Comparison of ENCODE assay signal across 18 cellular contexts in the genomic region with DNA sequence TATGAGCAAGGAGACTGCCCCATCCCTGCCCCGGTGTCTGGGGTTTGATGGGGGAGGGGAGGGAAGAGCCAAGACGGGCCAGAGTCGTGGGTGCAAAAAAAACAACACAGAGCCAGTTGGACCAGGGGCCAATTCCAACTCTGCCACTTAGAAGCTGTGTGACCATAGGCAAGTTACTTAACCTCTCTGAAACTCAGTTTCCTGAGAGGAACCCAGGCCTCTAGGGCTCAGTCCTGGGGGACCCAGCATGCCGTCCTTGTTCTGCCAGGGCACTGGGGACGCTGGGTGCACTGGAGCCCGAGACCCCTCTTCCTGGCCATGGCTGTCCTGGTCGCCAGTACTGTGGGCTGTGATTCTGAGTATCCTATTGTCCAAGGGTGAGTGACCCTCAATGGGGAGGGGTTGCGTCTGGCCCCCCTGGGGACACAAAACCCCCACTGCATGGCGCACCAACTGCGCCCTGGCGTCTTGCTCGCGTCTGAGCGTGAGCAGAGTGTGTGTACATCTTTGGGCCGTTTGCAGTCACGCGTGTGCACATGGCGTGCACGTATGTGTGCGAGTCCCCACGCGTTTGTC. TPM values are rescaled to one million over a fixed set of nuclear protein-coding genes. Genes with fewer than 3 reads are reported as not detected.
A peak's percentile ranks its signal among the peaks of the same experiment; 100 is the strongest.
DNase-seq lines count a peak whose midpoint lies in the region; ATAC-seq and TF ChIP-seq lines count a peak whose summit lies in the region.
"Had no signal": no experiment of that assay in that cellular context is flagged by ENCODE, and none has a peak within 500 bp of the region (broad histone marks: within the 10 kb centered on the region; RNA-seq: fewer than 3 reads in every experiment).

No MANE protein-coding gene starts in this region.

- DNase-seq in GM23338 (ENCODE audit: low spot score) (no peak), WTC11 (ENCODE audit: low spot score) (no peak), trophoblast cell (no peak), kidney glomerular epithelial cell (lab: John Stamatoyannopoulos, UW) (no peak), GM10248 (ENCODE audit: extremely low spot score) (no peak), osteocyte (ENCODE audit: extremely low spot score, unreplicated experiment) (no peak), NOMO-1 treated with DMSO at 0.1 percent for 48 hours (lab: John Stamatoyannopoulos, UW; ENCODE audit: unreplicated experiment) (no peak)
- DNase-seq: activated CD4-positive, alpha-beta T cell treated with anti-CD3 and anti-CD28 coated beads, Interleukin-2, amount 50 U/mL, for 1 hour; cortex of kidney; erythroblast; GOT3; NCI-H1092 had no signal

- H3K9me2 ChIP-seq in GM23338 (ENCODE audit: insufficient read depth) = no peaks in the 10 kb centered on the region

- H3K4me3 ChIP-seq in GM23338 (peak overlapping the region; percentile 75), iPS-18c (ENCODE audit: insufficient read depth, low read depth, low read length) (peak overlapping the region; percentile 46), trophoblast cell (ENCODE audit: low read depth, low read length) (peak overlapping the region; percentile 27)
- H3K4me3 ChIP-seq: SK-N-MC, smooth muscle cell had no signal

- H4K91ac ChIP-seq in trophoblast cell (ENCODE audit: low read depth, low read length) = no peak overlapping the region

- ATAC-seq in GM23338 (no peak; the same call in 2 of the 3 replicates), WTC11 (no peak)

- H3K9me3 ChIP-seq in iPS-18c (ENCODE audit: control insufficient read depth, insufficient read depth, low read length) = peaks cover 2% of the 10 kb centered on the region
- peaks cover 5% of the 10 kb centered on the region for H3K9me3 ChIP-seq in trophoblast cell (ENCODE audit: insufficient read depth, low read depth, low read length)

- H2BK120ac ChIP-seq in trophoblast cell (ENCODE audit: insufficient read depth, low read length, poor library complexity) = no peak overlapping the region

- H3K4me2 ChIP-seq in GM23338 = peak overlapping the region; percentile 91
- H3K4me2 ChIP-seq in trophoblast cell (ENCODE audit: low read length) = peak overlapping the region; percentile 55

- H3K27me3 Mint-ChIP-seq in GM23338 (ENCODE audit: insufficient read depth, low read depth, poor library complexity) (peaks cover 36% of the 10 kb centered on the region), WTC11 (ENCODE audit: low read depth) (peaks cover 80% of the 10 kb centered on the region), osteocyte (ENCODE audit: unreplicated experiment) (peaks cover 32% of the 10 kb centered on the region)

- H3K9me3 Mint-ChIP-seq in GM23338 (no peaks in the 10 kb centered on the region; the same call in 2 of the 3 replicates), WTC11 (peaks cover 12% of the 10 kb centered on the region), osteocyte (ENCODE audit: unreplicated experiment) (no peaks in the 10 kb centered on the region)

- H3K36me3 Mint-ChIP-seq in GM23338 (ENCODE audit: low read depth) (0 out of 3 replicates have a peak, but pooled peaks cover 3% of the 10 kb centered on the region), WTC11 (no peaks in the 10 kb centered on the region), osteocyte (ENCODE audit: unreplicated experiment) (no peaks in the 10 kb centered on the region)

- no peak overlapping the region for H4K12ac ChIP-seq in trophoblast cell (ENCODE audit: low read depth, low read length)

- H2BK12ac ChIP-seq in trophoblast cell (ENCODE audit: low read length) = no peak overlapping the region

- POLR2A ChIA-PET in WTC11 (lab: Charles Lee) (interaction anchor here (1.1 kb wide), 1 partner anchor 73 kb away, joined by 3 read pairs; no protein-coding TSS in a partner anchor), GM10248 (lab: Yijun Ruan, JAX) (no interaction called here)

- H3K27ac Mint-ChIP-seq in GM23338 (no peak overlapping the region), WTC11 (no peak overlapping the region), osteocyte (ENCODE audit: unreplicated experiment) (no peak overlapping the region)

- H3K36me3 ChIP-seq in GM23338 (ENCODE audit: insufficient read depth) (no peaks in the 10 kb centered on the region), trophoblast cell (ENCODE audit: control insufficient read depth in 1 of 2, insufficient read depth in 2 of 2, low read length in 2 of 2) (no peaks in the 10 kb centered on the region)

- CTCF ChIA-PET in WTC11 (lab: Charles Lee) (interaction anchor here (1.0 to 3.4 kb wide), 7 partner anchors 12 to 219 kb away, joined by 3 to 37 read pairs (median 4); partner anchors contain the start of gene TRAPPC5), GM10248 (lab: Yijun Ruan, JAX) (interaction anchor here (0.6 to 1.2 kb wide), 2 partner anchors 13 to 219 kb away, joined by 3 to 6 read pairs; no protein-coding TSS in a partner anchor)

- H4K8ac ChIP-seq in trophoblast cell (ENCODE audit: low read depth, low read length) = no peak overlapping the region

- H2AFZ ChIP-seq in GM23338 = peak overlapping the region; percentile 97
- no peak overlapping the region for H2AFZ ChIP-seq in trophoblast cell (ENCODE audit: insufficient read depth, low read length, poor library complexity)

- no peak overlapping the region for H2BK5ac ChIP-seq in trophoblast cell (ENCODE audit: low read depth, low read length, poor library complexity)

- no peak overlapping the region for H3K18ac ChIP-seq in trophoblast cell (ENCODE audit: low read length)

- 0 out of 2 replicates have a peak, but pooled peaks cover 3% of the 10 kb centered on the region for H3F3A ChIP-seq in GM23338 (replicated peaks; ENCODE audit: low read depth)

- H3K4me3 Mint-ChIP-seq in GM23338 (peak overlapping the region; percentile 65), WTC11 (peak overlapping the region; percentile 63), osteocyte (ENCODE audit: unreplicated experiment) (no peak overlapping the region)

- no peak overlapping the region for H3K9ac ChIP-seq in trophoblast cell (ENCODE audit: low read length)

- no peak overlapping the region for H2AK5ac ChIP-seq in trophoblast cell (ENCODE audit: low read length)

- H3K79me2 ChIP-seq in GM23338 (replicated peaks; ENCODE audit: insufficient read depth) = no peaks in the 10 kb centered on the region
- no peaks in the 10 kb centered on the region for H3K79me2 ChIP-seq in trophoblast cell (ENCODE audit: control insufficient read depth, insufficient read depth, low read length, poor library complexity)

- no peak for TF ChIP-seq CTCF in GM23338 (conservative IDR thresholded peaks at IDR 0.05; ENCODE audit: low read depth in 2 of 2)
- no peak for TF ChIP-seq CTCF in WTC11 (IDR thresholded peaks at IDR 0.05)
- no peak for TF ChIP-seq CTCF in GM10248 (IDR thresholded peaks at IDR 0.05; ENCODE audit: control extremely low read depth, extremely low read depth, low read depth, missing control alignments)
- no peak for TF ChIP-seq CTCF in osteocyte (IDR thresholded peaks at IDR 0.05)

- H3K27ac ChIP-seq in GM23338 (ENCODE audit: low read depth) (no peak overlapping the region), trophoblast cell (ENCODE audit: low read depth, low read length) (no peak overlapping the region)
- H3K27ac ChIP-seq: HL-60, SK-N-MC had no signal

- peaks cover 13% of the 10 kb centered on the region for H3K4me1 Mint-ChIP-seq in GM23338
- peaks cover 12% of the 10 kb centered on the region for H3K4me1 Mint-ChIP-seq in WTC11
- H3K4me1 Mint-ChIP-seq in osteocyte (ENCODE audit: unreplicated experiment) = no peaks in the 10 kb centered on the region

- H3K27me3 ChIP-seq in GM23338 (ENCODE audit: insufficient read depth) (peaks cover 59% of the 10 kb centered on the region), trophoblast cell (ENCODE audit: insufficient read depth, low read length) (peaks cover 14% of the 10 kb centered on the region)

- H3K4ac ChIP-seq in trophoblast cell (ENCODE audit: low read depth, low read length) = no peak overlapping the region

- peaks cover 3% of the 10 kb centered on the region; the same call in 1 of the 2 replicates for H3K4me1 ChIP-seq in GM23338 (ENCODE audit: insufficient read depth)
- H3K4me1 ChIP-seq in trophoblast cell (ENCODE audit: control insufficient read depth in 1 of 2, insufficient read depth in 2 of 2, low read length in 2 of 2) = peaks cover 23 to 25% of the 10 kb centered on the region in 2 experiments

- peaks cover 7% of the 10 kb centered on the region for H3K79me1 ChIP-seq in trophoblast cell (ENCODE audit: low read length)

- no peak overlapping the region for H3K23ac ChIP-seq in trophoblast cell (ENCODE audit: low read length)

- no peak overlapping the region for H3K14ac ChIP-seq in trophoblast cell (ENCODE audit: low read length)

- no CpG with 5 or more reads among the region's 22 CpGs for WGBS in trophoblast cell (ENCODE audit: extremely low coverage, insufficient coverage, insufficient read length)

- no peaks in the 10 kb centered on the region for H4K20me1 ChIP-seq in GM23338 (replicated peaks; ENCODE audit: insufficient read depth)

TF ChIP-seq in GM23338, 12 proteins besides CTCF, POLR2A, EP300 and RAD21 (continues in another document):
- TF ChIP-seq EZH2 (IDR thresholded peaks at IDR 0.05; ENCODE audit: low read depth, unreplicated experiment) = peak; percentile 9

TF ChIP-seq in WTC11, 78 proteins besides CTCF, POLR2A, EP300 and RAD21 (continues in another document):
- TF ChIP-seq, protein P1, sequence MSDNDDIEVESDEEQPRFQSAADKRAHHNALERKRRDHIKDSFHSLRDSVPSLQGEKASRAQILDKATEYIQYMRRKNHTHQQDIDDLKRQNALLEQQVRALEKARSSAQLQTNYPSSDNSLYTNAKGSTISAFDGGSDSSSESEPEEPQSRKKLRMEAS (CRISPR knock-in tag; IDR thresholded peaks at IDR 0.05) = 0 out of 2 replicates have a peak, but pooled peaks have one; percentile 42

RNA-seq across cellular contexts. Expression of gene CLEC4M, which starts 24.6 kb away (rescaled TPM):
- not detected in 2 replicates for total RNA-seq in GM23338 (2014; rRNA removed; shearing (Covaris generic))
- polyA plus RNA-seq in GM23338 (2016; fragmentation: Nextera tagmentation; extraction: Ambion mirVana) = not detected in 2 replicates
- total RNA-seq in WTC11 (2021) (not detected in 3 replicates), osteocyte (not detected in 2 replicates)
- polyA plus RNA-seq in trophoblast cell (2013) = not detected in 2 replicates
- total RNA-seq: mononuclear cell, smooth muscle cell had no signal
- polyA plus RNA-seq: keratinocyte, smooth muscle cell had no signal

RNA-seq across cellular contexts. Expression of gene CD209, which starts 40.4 kb away (rescaled TPM):
- total RNA-seq in GM23338 (2014; rRNA removed; shearing (Covaris generic)) = 0.35 TPM in 1 of 2 replicates, not detected in the other
- polyA plus RNA-seq in GM23338 (2016; fragmentation: Nextera tagmentation; extraction: Ambion mirVana) = not detected in 2 replicates
- 0.09 to 0.44 TPM in 2 of 3 replicates, not detected in the other for total RNA-seq in WTC11 (2021)
- not detected in 2 replicates for polyA plus RNA-seq in trophoblast cell (2013)
- not detected in 2 replicates for total RNA-seq in osteocyte
- total RNA-seq: smooth muscle cell had no signal
- polyA plus RNA-seq: keratinocyte, smooth muscle cell had no signal

RNA-seq across cellular contexts. Expression of gene EVI5L, which starts 42.3 kb away (rescaled TPM):
- total RNA-seq in GM23338 (2014; rRNA removed; shearing (Covaris generic)) = 14.0 and 16.2 TPM in 2 replicates
- polyA plus RNA-seq in GM23338 (2016; fragmentation: Nextera tagmentation; extraction: Ambion mirVana) = 4.3 and 4.5 TPM in 2 replicates
- total RNA-seq in WTC11 (2021) (10.5 to 13.7 TPM (median 13.6 TPM) in 3 replicates), osteocyte (27.3 and 27.6 TPM in 2 replicates)
- polyA plus RNA-seq in trophoblast cell (2013) = 7.0 and 7.3 TPM in 2 replicates

RNA-seq across cellular contexts. Expression of gene CLEC4G, which starts 55.8 kb away (rescaled TPM):
- 0.23 and 0.52 TPM in 2 replicates for total RNA-seq in GM23338 (2014; rRNA removed; shearing (Covaris generic))
- polyA plus RNA-seq in GM23338 (2016; fragmentation: Nextera tagmentation; extraction: Ambion mirVana) = 0.65 and 0.70 TPM in 2 replicates
- total RNA-seq in WTC11 (2021) (0.55 to 0.66 TPM (median 0.62 TPM) in 3 replicates), osteocyte (not detected in 2 replicates)
- not detected in 2 replicates for polyA plus RNA-seq in trophoblast cell (2013)
- total RNA-seq: smooth muscle cell had no signal
- polyA plus RNA-seq: keratinocyte, smooth muscle cell had no signal
